ENCODE assay signal across 18 cellular contexts in genomic region chr2:43049836-43050796, GRCh38.
DNase-seq lines count a peak whose midpoint lies in the region; ATAC-seq and TF ChIP-seq lines count a peak whose summit lies in the region.
"Had no signal": no experiment of that assay in that cellular context is flagged by ENCODE, and none has a peak within 500 bp of the region (broad histone marks: within the 10 kb centered on the region; RNA-seq: fewer than 3 reads in every experiment).

No MANE protein-coding gene starts in this region.

- H3K9me3 ChIP-seq in adrenal gland (replicated peaks in 1 of 3) = no peaks in the 10 kb centered on the region
- H3K9me3 ChIP-seq in mesenchymal stem cell (ENCODE audit: control insufficient read depth, low read length) = no peaks in the 10 kb centered on the region
- peaks cover 1% of the 10 kb centered on the region for H3K9me3 ChIP-seq in thymus (ENCODE audit: control insufficient read depth)

- H3K4me1 ChIP-seq in adrenal gland (replicated peaks in 1 of 2) (peaks cover 13 to 34% of the 10 kb centered on the region in 2 donors), mesenchymal stem cell (ENCODE audit: control insufficient read depth, insufficient read depth, low read depth, low read length) (peaks cover 28% of the 10 kb centered on the region), thymus (ENCODE audit: control insufficient read depth, insufficient read depth, low read length) (peaks cover 40% of the 10 kb centered on the region)

- TF ChIP-seq CTCF in adrenal gland (IDR thresholded peaks at IDR 0.05) = no peak

- peaks cover 2% of the 10 kb centered on the region for H3K27me3 Mint-ChIP-seq in activated CD4-positive, alpha-beta T cell treated with anti-CD3 and anti-CD28 coated beads for 36 hours
- H3K27me3 Mint-ChIP-seq in activated CD4-positive, alpha-beta T cell treated with anti-CD3 and anti-CD28 coated beads, Interleukin-2, amount 10 ng/mL, durations not matched to agents 24 days and 14 days = peaks cover 5% of the 10 kb centered on the region

- H3K36me3 ChIP-seq in adrenal gland (replicated peaks in 1 of 2) (no peaks in the 10 kb centered on the region), mesenchymal stem cell (ENCODE audit: control insufficient read depth in 1 of 2, insufficient read depth in 2 of 2, low read depth in 1 of 2, low read length in 2 of 2) (no peaks in the 10 kb centered on the region), thymus (ENCODE audit: control insufficient read depth, insufficient read depth) (no peaks in the 10 kb centered on the region)
- H3K36me3 ChIP-seq: cardiac muscle cell had no signal

- no peak overlapping the region for H3K4me3 Mint-ChIP-seq in activated CD4-positive, alpha-beta T cell treated with anti-CD3 and anti-CD28 coated beads for 36 hours
- no peak overlapping the region for H3K4me3 Mint-ChIP-seq in activated CD4-positive, alpha-beta T cell treated with anti-CD3 and anti-CD28 coated beads, Interleukin-2, amount 10 ng/mL, durations not matched to agents 24 days and 14 days

- H2BK12ac ChIP-seq in mesenchymal stem cell (ENCODE audit: low read length in 2 of 2) = peak overlapping the region; percentile 71 to 88

- no peak overlapping the region for H3K27ac Mint-ChIP-seq in activated CD4-positive, alpha-beta T cell treated with anti-CD3 and anti-CD28 coated beads for 36 hours
- no peak overlapping the region for H3K27ac Mint-ChIP-seq in activated CD4-positive, alpha-beta T cell treated with anti-CD3 and anti-CD28 coated beads, Interleukin-2, amount 10 ng/mL, durations not matched to agents 24 days and 14 days

- no peaks in the 10 kb centered on the region for H3K79me1 ChIP-seq in mesenchymal stem cell (replicated peaks; ENCODE audit: low read length, poor library complexity, severe bottlenecking)

- no peak overlapping the region for H2BK5ac ChIP-seq in mesenchymal stem cell (ENCODE audit: low read depth, low read length, poor library complexity, severe bottlenecking)

- POLR2A ChIA-PET in activated CD4-positive, alpha-beta T cell treated with anti-CD3 and anti-CD28 coated beads for 36 hours (lab: Charles Lee) = interaction anchor here (0.6 kb wide), 1 partner anchor 169 kb away, joined by 3 read pairs; no protein-coding TSS in a partner anchor

- peak overlapping the region; percentile 73 for H2BK15ac ChIP-seq in mesenchymal stem cell (ENCODE audit: low read depth, poor library complexity, severe bottlenecking)

- H3K4ac ChIP-seq in mesenchymal stem cell (ENCODE audit: low read depth in 1 of 2, low read length in 2 of 2) = peak overlapping the region; percentile 48 to 70

- H2BK120ac ChIP-seq in mesenchymal stem cell (ENCODE audit: low read depth, low read length) = peak overlapping the region; percentile 29

- CTCF ChIA-PET in activated CD4-positive, alpha-beta T cell treated with anti-CD3 and anti-CD28 coated beads for 36 hours (lab: Charles Lee) = interaction anchor here (1.6 kb wide), 1 partner anchor 10 kb away, joined by 6 read pairs; no protein-coding TSS in a partner anchor

- H3K4me2 ChIP-seq in mesenchymal stem cell (ENCODE audit: low read length, poor library complexity, severe bottlenecking) = no peak overlapping the region

- H3K23ac ChIP-seq in mesenchymal stem cell (ENCODE audit: low read length in 2 of 2) = no peak overlapping the region

- peaks cover 39% of the 10 kb centered on the region for H3K4me1 Mint-ChIP-seq in activated CD4-positive, alpha-beta T cell treated with anti-CD3 and anti-CD28 coated beads for 36 hours
- H3K4me1 Mint-ChIP-seq in activated CD4-positive, alpha-beta T cell treated with anti-CD3 and anti-CD28 coated beads, Interleukin-2, amount 10 ng/mL, durations not matched to agents 24 days and 14 days = peaks cover 23% of the 10 kb centered on the region

- no peak overlapping the region for H2AFZ ChIP-seq in mesenchymal stem cell (ENCODE audit: low read depth, low read length)

- intact Hi-C loops in activated CD4-positive, alpha-beta T cell treated with anti-CD3 and anti-CD28 coated beads for 36 hours (cut with DNase I, micrococcal nuclease) = no loop called here
- intact Hi-C loops in activated CD4-positive, alpha-beta T cell treated with anti-CD3 and anti-CD28 coated beads, Interleukin-2, amount 10 ng/mL, durations not matched to agents 24 days and 14 days (cut with micrococcal nuclease) = no loop called here
- intact Hi-C loops in adrenal gland (cut with DNase I) = no loop called here

- H3K14ac ChIP-seq in mesenchymal stem cell (ENCODE audit: low read length in 2 of 2) = peak overlapping the region in 1 of 2 experiments; percentile 23

- DNase-seq in activated CD4-positive, alpha-beta T cell treated with anti-CD3 and anti-CD28 coated beads for 36 hours = no peak
- DNase-seq in activated CD4-positive, alpha-beta T cell treated with anti-CD3 and anti-CD28 coated beads, Interleukin-2, amount 10 ng/mL, durations not matched to agents 24 days and 14 days = no peak
- peak in 1 of 7 donors; percentile 23 for DNase-seq in adrenal gland
- no peak for DNase-seq in mesenchymal stem cell
- DNase-seq in COLO829 (ENCODE audit: low spot score) = no peak
- no peak for DNase-seq in NCI-H1436 treated with DMSO at 0.1 percent for 48 hours (lab: John Stamatoyannopoulos, UW)
- DNase-seq: activated gamma-delta T cell; GF-D8; GOT3; islet precursor cell; NCI-H2029; NCI-H748 treated with DMSO at 0.1 percent for 48 hours; retina; stimulated activated CD4-positive, alpha-beta T cell treated with anti-CD3 and anti-CD28 coated beads, Interleukin-4, amount 100 ng/mL, for 4 hours; stimulated activated naive CD4-positive, alpha-beta T cell had no signal

- peak overlapping the region; percentile 46 to 72 for H3K18ac ChIP-seq in mesenchymal stem cell (ENCODE audit: low read depth in 1 of 2, low read length in 2 of 2)

- TF ChIP-seq POLR2A in adrenal gland (IDR thresholded peaks at IDR 0.05) = no peak

- H3K27me3 ChIP-seq in adrenal gland (no peaks in the 10 kb centered on the region), mesenchymal stem cell (ENCODE audit: control insufficient read depth in 1 of 2, insufficient read depth in 1 of 2, low read length in 2 of 2) (peaks cover 0 to 11% of the 10 kb centered on the region in 2 experiments), thymus (ENCODE audit: control insufficient read depth, insufficient read depth) (no peaks in the 10 kb centered on the region)
- H3K27me3 ChIP-seq: cardiac muscle cell had no signal

- H3K4me3 ChIP-seq in adrenal gland (no peak overlapping the region), mesenchymal stem cell (ENCODE audit: insufficient read depth in 1 of 2, low read depth in 1 of 2, low read length in 2 of 2) (no peak overlapping the region), thymus (ENCODE audit: low read length) (no peak overlapping the region)
- H3K4me3 ChIP-seq: cardiac muscle cell had no signal

- H4K8ac ChIP-seq in mesenchymal stem cell (ENCODE audit: low read length) = peak overlapping the region; percentile 73

- 78 to 85% (median 82%) methylated on average over 11 to 18 of the region's 18 CpGs for WGBS in adrenal gland, 4 donors
- WGBS in mesenchymal stem cell = 92% methylated on average over 15 of the region's 18 CpGs
- WGBS in thymus = 13% methylated on average over 18 of the region's 18 CpGs

- H3K9ac ChIP-seq in mesenchymal stem cell (ENCODE audit: low read length) = no peak overlapping the region

- peak; percentile 30 for ATAC-seq in activated CD4-positive, alpha-beta T cell treated with anti-CD3 and anti-CD28 coated beads for 36 hours
- ATAC-seq in HG02610 (IDR thresholded peaks at IDR 0.05; ENCODE audit: unreplicated experiment) = no peak

- peak overlapping the region; percentile 36 for H2AK5ac ChIP-seq in mesenchymal stem cell (ENCODE audit: low read length, severe bottlenecking)

- H3K27ac ChIP-seq in adrenal gland (peak overlapping the region in 4 of 5 donors; percentile 48 to 86 (median 63)), mesenchymal stem cell (ENCODE audit: low read length, poor library complexity, severe bottlenecking) (no peak overlapping the region), thymus (ENCODE audit: low read depth) (peak overlapping the region; percentile 78)
- H3K27ac ChIP-seq: cardiac muscle cell had no signal

- no peaks in the 10 kb centered on the region for H3K36me3 Mint-ChIP-seq in activated CD4-positive, alpha-beta T cell treated with anti-CD3 and anti-CD28 coated beads for 36 hours (ENCODE audit: low read depth)
- no peaks in the 10 kb centered on the region for H3K36me3 Mint-ChIP-seq in activated CD4-positive, alpha-beta T cell treated with anti-CD3 and anti-CD28 coated beads, Interleukin-2, amount 10 ng/mL, durations not matched to agents 24 days and 14 days (ENCODE audit: low read depth)

- peak overlapping the region; percentile 73 for H4K91ac ChIP-seq in mesenchymal stem cell (ENCODE audit: low read length)

- no peaks in the 10 kb centered on the region for H3K9me3 Mint-ChIP-seq in activated CD4-positive, alpha-beta T cell treated with anti-CD3 and anti-CD28 coated beads for 36 hours (ENCODE audit: low read depth)
- H3K9me3 Mint-ChIP-seq in activated CD4-positive, alpha-beta T cell treated with anti-CD3 and anti-CD28 coated beads, Interleukin-2, amount 10 ng/mL, durations not matched to agents 24 days and 14 days = no peaks in the 10 kb centered on the region
